ENCODE assay signal across 11 cellular contexts in the genomic region with DNA sequence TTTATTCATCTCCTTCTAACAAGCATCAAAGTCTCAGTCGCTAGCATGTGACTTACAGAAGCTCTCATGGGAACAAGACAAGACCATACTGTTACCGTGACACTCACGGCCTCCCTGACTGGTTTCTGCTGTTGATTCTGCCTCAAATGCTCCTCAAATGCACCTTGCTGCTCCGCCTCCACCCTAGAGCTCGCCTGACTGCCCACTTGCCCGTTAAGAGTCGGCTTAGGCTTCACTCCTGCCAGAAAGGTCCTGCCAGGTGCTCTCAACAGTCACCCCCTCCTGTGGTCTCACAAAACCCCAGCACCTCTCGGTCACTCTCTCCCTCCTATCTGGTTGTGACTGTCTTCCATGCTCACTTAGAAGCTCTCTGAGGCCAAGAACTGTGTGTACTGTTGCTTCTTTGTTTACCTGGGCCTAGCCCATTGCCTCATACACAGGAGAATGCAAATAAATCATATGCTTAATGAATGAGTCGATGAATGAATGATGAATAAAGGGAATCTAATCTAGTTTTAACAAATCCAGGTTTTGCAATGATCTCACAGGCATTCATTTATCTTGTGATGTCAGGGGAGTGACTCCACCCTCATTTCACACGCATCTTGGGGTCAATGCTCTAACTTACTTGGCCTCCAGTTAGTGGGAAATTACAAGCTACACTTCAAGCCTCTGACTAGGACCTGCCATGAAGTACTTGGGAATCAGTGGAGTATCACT. TPM values are rescaled to one million over a fixed set of nuclear protein-coding genes. Genes with fewer than 3 reads are reported as not detected.
DNase-seq lines count a peak whose midpoint lies in the region; ATAC-seq, FAIRE-seq and TF ChIP-seq lines count a peak whose summit lies in the region.
"Had no signal": no experiment of that assay in that cellular context is flagged by ENCODE, and none has a peak within 500 bp of the region (broad histone marks: within the 10 kb centered on the region; RNA-seq: fewer than 3 reads in every experiment).

No MANE protein-coding gene starts in this region.

- H3K27ac ChIP-seq in IMR-90 (ENCODE audit: insufficient read depth, low read length): peak overlapping the region; percentile 30
- H3K27ac ChIP-seq in astrocyte (ENCODE audit: low read depth, low read length): peak overlapping the region; percentile 43
- H3K27ac ChIP-seq in spleen: peak overlapping the region in 4 of 8 donors; percentile 20 to 65 (median 48)
- no peak overlapping the region for H3K27ac ChIP-seq in colonic mucosa
- H3K27ac ChIP-seq: SJCRH30 had no signal

- H3K79me2 ChIP-seq in astrocyte (ENCODE audit: insufficient read depth, low read length): peaks cover 89% of the 10 kb centered on the region

- no peak overlapping the region for H3K56ac ChIP-seq in IMR-90 (ENCODE audit: extremely low read depth, insufficient read depth, low read length)

- no peak for TF ChIP-seq CTCF in IMR-90 (conservative IDR thresholded peaks at IDR 0.05; ENCODE audit: low read depth, low read length)
- TF ChIP-seq CTCF in astrocyte (IDR thresholded peaks at IDR 0.05; ENCODE audit: insufficient read depth, low read depth, low read length): no peak
- no peak for TF ChIP-seq CTCF in glutamatergic neuron (IDR thresholded peaks at IDR 0.05; ENCODE audit: partially characterized antibody, unreplicated experiment)
- TF ChIP-seq CTCF in spleen (IDR thresholded peaks at IDR 0.05 in 8 of 11, conservative IDR thresholded peaks at IDR 0.05 in 3 of 11): no peak
- no peak for TF ChIP-seq CTCF in colonic mucosa (IDR thresholded peaks at IDR 0.05)

- H2BK5ac ChIP-seq in IMR-90 (ENCODE audit: low read depth, low read length, poor library complexity, severe bottlenecking): peak overlapping the region; percentile 54

- 98% methylated on average over 5 of the region's 10 CpGs; no CpG with 5 or more reads in 1 of the 2 experiments for whole genome bisulfite sequencing in IMR-90 (ENCODE audit: extremely low coverage in 2 of 2, insufficient read length in 1 of 2), 2 experiments
- 83 to 94% (median 87%) methylated on average over 10 of the region's 10 CpGs for WGBS in spleen, 5 donors

- H3K9me1 ChIP-seq in IMR-90 (ENCODE audit: insufficient read depth, low read length): peaks cover 24% of the 10 kb centered on the region

- H3K18ac ChIP-seq in IMR-90 (ENCODE audit: low read depth, low read length): no peak overlapping the region

- H4K91ac ChIP-seq in IMR-90 (ENCODE audit: insufficient read depth, low read depth, low read length): 0 out of 2 replicates have a peak overlapping the region, but pooled peaks have one; percentile 23

- H3K23ac ChIP-seq in IMR-90 (ENCODE audit: low read depth, low read length): peak overlapping the region; percentile 50

- peak overlapping the region in 1 of 2 experiments; percentile 34; a peak in 2 of 4 replicates for H4K8ac ChIP-seq in IMR-90 (ENCODE audit: low read depth in 2 of 2, low read length in 2 of 2)

- H3K27me3 Mint-ChIP-seq in astrocyte (ENCODE audit: low read depth, unreplicated experiment): no peaks in the 10 kb centered on the region
- peaks cover 3% of the 10 kb centered on the region for H3K27me3 Mint-ChIP-seq in glutamatergic neuron (ENCODE audit: unreplicated experiment)
- H3K27me3 Mint-ChIP-seq: naive thymus-derived CD4-positive, alpha-beta T cell had no signal

- peaks cover 40 to 93% of the 10 kb centered on the region in 2 experiments for H3K79me1 ChIP-seq in IMR-90 (ENCODE audit: low read depth in 1 of 2, low read length in 2 of 2)

- intact Hi-C loops in IMR-90 (cut with micrococcal nuclease): no loop called here
- intact Hi-C loops in spleen (cut with DNase I; ENCODE audit: low total_unique reads): no loop called here
- intact Hi-C loops in colonic mucosa (cut with DNase I): no loop called here

- CTCF ChIA-PET in IMR-90 (lab: Yijun Ruan, JAX): interaction anchor here (1.6 kb wide), 1 partner anchor 12 kb away, joined by 6 read pairs; no protein-coding TSS in a partner anchor

- in situ Hi-C loops in IMR-90 (cut with MboI; ENCODE audit: low sequenced_read_pairs): no loop called here

- no peak overlapping the region for H3K4me2 ChIP-seq in IMR-90 (ENCODE audit: low read depth, low read length)
- H3K4me2 ChIP-seq in astrocyte (ENCODE audit: low read length): no peak overlapping the region

- POLR2A ChIA-PET in IMR-90 (lab: Charles Lee; ENCODE audit: unreplicated experiment): no interaction called here

- H2BK20ac ChIP-seq in IMR-90 (ENCODE audit: low read depth, low read length): no peak overlapping the region; the same call in 1 of the 2 replicates

- H3K4ac ChIP-seq in IMR-90 (ENCODE audit: low read depth, low read length): peak overlapping the region; percentile 55

- H3K27me3 ChIP-seq in IMR-90 (ENCODE audit: control insufficient read depth, insufficient read depth, low read length): no peaks in the 10 kb centered on the region
- H3K27me3 ChIP-seq in astrocyte (ENCODE audit: insufficient read depth, low read length): no peaks in the 10 kb centered on the region
- no peaks in the 10 kb centered on the region for H3K27me3 ChIP-seq in spleen (replicated peaks in 1 of 7)
- no peaks in the 10 kb centered on the region for H3K27me3 ChIP-seq in colonic mucosa
- H3K27me3 ChIP-seq: SJCRH30 had no signal

- H3K4me3 ChIP-seq in IMR-90 (ENCODE audit: insufficient read depth, low read depth, low read length) (no peak overlapping the region), astrocyte (ENCODE audit: insufficient read depth, low read depth, low read length) (no peak overlapping the region), spleen (no peak overlapping the region), colonic mucosa (no peak overlapping the region)
- H3K4me3 ChIP-seq: SJCRH30 had no signal

- 0 out of 2 replicates have a peak overlapping the region, but pooled peaks have one; percentile 12 for H2BK120ac ChIP-seq in IMR-90 (ENCODE audit: low read depth, low read length)

- H3K9ac ChIP-seq in IMR-90 (ENCODE audit: low read depth, low read length): no peak overlapping the region
- peak overlapping the region; percentile 22 for H3K9ac ChIP-seq in astrocyte (ENCODE audit: low read length)
- no peak overlapping the region for H3K9ac ChIP-seq in colonic mucosa (ENCODE audit: low read depth in 2 of 2, low read length in 2 of 2)

- DNase-seq in IMR-90 (peak; percentile 54), astrocyte (ENCODE audit: low read depth) (peak; percentile 65), glutamatergic neuron (no peak), spleen (peak; percentile 59), colonic mucosa (no peak), RPMI8226 (no peak)
- no peak for DNase-seq in stimulated activated naive CD4-positive, alpha-beta T cell (lab: John Stamatoyannopoulos, UW)
- DNase-seq: activated CD4-positive, CD25-positive, alpha-beta regulatory T cell treated with anti-CD3 and anti-CD28 coated beads, Interleukin-2, amount 50 U/mL, for 72 hours; naive thymus-derived CD4-positive, alpha-beta T cell; SJCRH30 had no signal

- H3K27ac Mint-ChIP-seq in astrocyte (ENCODE audit: unreplicated experiment) (peak overlapping the region; percentile 8), glutamatergic neuron (ENCODE audit: unreplicated experiment) (no peak overlapping the region)

- ATAC-seq in IMR-90 (ENCODE audit: low read depth) (peak; percentile 16; the same call in 1 of the 2 replicates), GM21515 (IDR thresholded peaks at IDR 0.05; ENCODE audit: unreplicated experiment) (no peak)
- ATAC-seq: naive thymus-derived CD4-positive, alpha-beta T cell had no signal

- no TSS peak for BruUV-seq in IMR-90 (replicated peaks; lab: Mats Ljungman, UMichigan)

- H2AFZ ChIP-seq in IMR-90 (replicated peaks; ENCODE audit: low read length, poor library complexity) (no peak overlapping the region), astrocyte (ENCODE audit: low read depth, low read length) (no peak overlapping the region)

- peaks cover 77% of the 10 kb centered on the region for H3K36me3 ChIP-seq in IMR-90 (ENCODE audit: control insufficient read depth, insufficient read depth, low read length)
- peaks cover 55% of the 10 kb centered on the region for H3K36me3 ChIP-seq in astrocyte (ENCODE audit: insufficient read depth, low read length)
- H3K36me3 ChIP-seq in spleen: peaks cover 0 to 86% (median 45%) of the 10 kb centered on the region in 6 donors
- H3K36me3 ChIP-seq in colonic mucosa: no peaks in the 10 kb centered on the region

- H3K36me3 Mint-ChIP-seq in astrocyte (ENCODE audit: low read depth, unreplicated experiment): peaks cover 30% of the 10 kb centered on the region
- H3K36me3 Mint-ChIP-seq in glutamatergic neuron (ENCODE audit: unreplicated experiment): peaks cover 2% of the 10 kb centered on the region

- no peak overlapping the region for H2AK5ac ChIP-seq in IMR-90 (ENCODE audit: low read depth, low read length)

- H3K9me3 Mint-ChIP-seq in astrocyte (ENCODE audit: unreplicated experiment) (peaks cover 1% of the 10 kb centered on the region), glutamatergic neuron (ENCODE audit: unreplicated experiment) (peaks cover 5% of the 10 kb centered on the region)
- H3K9me3 Mint-ChIP-seq: naive thymus-derived CD4-positive, alpha-beta T cell had no signal

- H3K9me3 ChIP-seq in IMR-90 (ENCODE audit: control insufficient read depth, insufficient read depth, low read length) (no peaks in the 10 kb centered on the region), astrocyte (ENCODE audit: insufficient read depth, low read depth, low read length) (no peaks in the 10 kb centered on the region), spleen (no peaks in the 10 kb centered on the region), colonic mucosa (no peaks in the 10 kb centered on the region)
- H3K9me3 ChIP-seq: SJCRH30 had no signal

- no peak for FAIRE-seq in astrocyte (lab: Jason Lieb, UNC)

- H3K4me3 Mint-ChIP-seq in astrocyte (ENCODE audit: unreplicated experiment) (no peak overlapping the region), glutamatergic neuron (ENCODE audit: unreplicated experiment) (peak overlapping the region; percentile 27)
- H3K4me3 Mint-ChIP-seq: naive thymus-derived CD4-positive, alpha-beta T cell had no signal

- dilution Hi-C loops in IMR-90 (cut with HindIII; ENCODE audit: low sequenced_read_pairs, unreplicated experiment): no loop called here

- TF ChIP-seq RAD21 in IMR-90 (IDR thresholded peaks at IDR 0.05; ENCODE audit: low read length): no peak

- peaks cover 20% of the 10 kb centered on the region for H3K4me1 Mint-ChIP-seq in astrocyte (ENCODE audit: low read depth, unreplicated experiment)
- H3K4me1 Mint-ChIP-seq in glutamatergic neuron (ENCODE audit: low read depth, unreplicated experiment): peaks cover 19% of the 10 kb centered on the region

- peak overlapping the region; percentile 9; the same call in 1 of the 2 replicates for H4K5ac ChIP-seq in IMR-90 (ENCODE audit: low read depth, low read length)

- H2BK15ac ChIP-seq in IMR-90 (ENCODE audit: low read depth, low read length): no peak overlapping the region

- H2AK9ac ChIP-seq in IMR-90 (replicated peaks; ENCODE audit: low read depth, low read length, poor library complexity): peak overlapping the region; percentile 3

- TF ChIP-seq POLR2A in IMR-90 (IDR thresholded peaks at IDR 0.05; ENCODE audit: low read depth, low read length) (no peak), spleen (IDR thresholded peaks at IDR 0.05) (no peak)

- H3K14ac ChIP-seq in IMR-90 (replicated peaks; ENCODE audit: low read depth, low read length): peak overlapping the region; percentile 48; the same call in 1 of the 2 replicates

- H3K4me1 ChIP-seq in IMR-90 (ENCODE audit: control insufficient read depth, insufficient read depth, low read length) (peaks cover 14% of the 10 kb centered on the region), astrocyte (ENCODE audit: insufficient read depth, low read length) (peaks cover 2% of the 10 kb centered on the region), spleen (peaks cover 16 to 80% (median 40%) of the 10 kb centered on the region in 6 donors), colonic mucosa (no peaks in the 10 kb centered on the region)
- H3K4me1 ChIP-seq: SJCRH30 had no signal

- H4K20me1 ChIP-seq in IMR-90 (ENCODE audit: insufficient read depth, low read length) (peaks cover 20% of the 10 kb centered on the region), astrocyte (ENCODE audit: insufficient read depth, low read length) (peaks cover 27% of the 10 kb centered on the region)

RNA-seq across cellular contexts. Expression of gene SSH1, which starts 41.3 kb away (rescaled TPM):
- total RNA-seq in IMR-90 (2012; rRNA removed) (16.7 and 17.6 TPM in 2 replicates), astrocyte (64.6 and 75.9 TPM in 2 replicates), glutamatergic neuron (ENCODE audit: unreplicated experiment) (28.2 TPM), spleen (10 to 100 TPM; 32.2 to 71.3 (median 47.8) TPM), colonic mucosa (10 to 100 TPM; 22.5 to 29.1 TPM)
- polyA plus RNA-seq in IMR-90 (2012; rRNA removed) (37.2 and 40.8 TPM in 2 replicates), spleen (1 to 10 TPM; 1.7 to 8.6 (median 2.7) TPM)
- polyA plus RNA-seq in IMR-90 (2012; cell fraction: cytosol; rRNA removed): 14.1 and 19.4 TPM in 2 replicates
- polyA plus RNA-seq in IMR-90 (2012; cell fraction: nucleus; rRNA removed; ENCODE audit: low replicate concordance): 68.2 and 83.5 TPM in 2 replicates

Comparison
In these comparisons a context has a peak if more than half of its experiments do, and no peak if none do; other contexts are left out.
1. DNase-seq: peak in IMR-90 (single experiment), astrocyte (single experiment) and spleen (single experiment); none in glutamatergic neuron (single experiment), colonic mucosa (single experiment), RPMI8226 (single experiment) and stimulated activated naive CD4-positive, alpha-beta T cell (0 of 6).